Comparison of ENCODE assay signal across 8 cellular contexts in the genomic region with DNA sequence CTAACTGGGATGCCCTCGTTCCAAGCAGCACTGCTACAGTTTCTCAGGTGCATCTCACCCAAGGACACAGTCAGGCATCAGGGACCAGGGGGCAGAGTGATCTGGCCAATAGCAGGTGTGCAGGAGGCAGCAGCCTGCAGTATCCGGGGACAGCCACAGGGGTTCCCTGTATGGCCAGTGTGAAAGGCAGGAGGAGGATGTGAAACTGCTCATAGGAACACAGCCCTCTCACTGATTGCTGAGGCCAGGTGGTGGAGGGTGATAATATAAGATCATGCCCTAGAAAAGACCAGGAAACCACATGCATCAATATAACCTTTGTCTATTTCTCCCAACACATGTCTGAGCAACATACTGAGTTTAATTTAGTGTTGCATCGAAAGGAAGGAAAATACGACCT.
DNase-seq lines count a peak whose midpoint lies in the region; ATAC-seq and TF ChIP-seq lines count a peak whose summit lies in the region.

No MANE protein-coding gene starts in this region.

- DNase-seq in CD14-positive monocyte (ENCODE audit: low spot score): no peak
- DNase-seq in mucosa of descending colon: peak in 2 of 3 donors; percentile 8 to 23
- DNase-seq in stimulated activated CD4-positive, alpha-beta T cell treated with anti-CD3 and anti-CD28 coated beads, Interleukin-2, amount 100 ng/mL, for 48 hours: no peak
- DNase-seq in stomach: no peak
- DNase-seq in DMS114 treated with DMSO at 0.1 percent for 48 hours (lab: John Stamatoyannopoulos, UW; ENCODE audit: unreplicated experiment): no peak

- H3K36me3 Mint-ChIP-seq in CD14-positive monocyte: no peaks in the 10 kb centered on the region

- H3K27me3 ChIP-seq in OCI-LY3 (ENCODE audit: low read depth, low read length): no peaks in the 10 kb centered on the region
- no peaks in the 10 kb centered on the region for H3K27me3 ChIP-seq in stomach

- no peaks in the 10 kb centered on the region for H3K9me3 Mint-ChIP-seq in CD14-positive monocyte

- no peaks in the 10 kb centered on the region for H3K4me1 Mint-ChIP-seq in CD14-positive monocyte

- TF ChIP-seq CTCF in CD14-positive monocyte (IDR thresholded peaks at IDR 0.05): peak; percentile 29
- peak; percentile 72 for TF ChIP-seq CTCF in OCI-LY3 (IDR thresholded peaks at IDR 0.05; ENCODE audit: low read depth, low read length)
- TF ChIP-seq CTCF in mucosa of descending colon (IDR thresholded peaks at IDR 0.05): no peak
- no peak for TF ChIP-seq CTCF in stomach (IDR thresholded peaks at IDR 0.05)

- H3K27me3 Mint-ChIP-seq in CD14-positive monocyte (ENCODE audit: low read depth in 3 of 3): peaks cover 0 to 4% (median 2%) of the 10 kb centered on the region in 3 donors

- peak; percentile 100 for ATAC-seq in GM19035 (IDR thresholded peaks at IDR 0.05; ENCODE audit: unreplicated experiment)
- ATAC-seq in HG03045 (IDR thresholded peaks at IDR 0.05; ENCODE audit: unreplicated experiment): peak; percentile 100
- ATAC-seq in mucosa of descending colon: peak; percentile 46

- H3K36me3 ChIP-seq in OCI-LY3 (replicated peaks; ENCODE audit: low read depth, low read length) (no peaks in the 10 kb centered on the region), mucosa of descending colon (ENCODE audit: low read depth) (no peaks in the 10 kb centered on the region), stomach (no peaks in the 10 kb centered on the region)

- H3K4me2 ChIP-seq in OCI-LY3 (ENCODE audit: low read length): peak overlapping the region; percentile 69

- no peaks in the 10 kb centered on the region for H3K79me2 ChIP-seq in OCI-LY3 (ENCODE audit: low read length)

- no peak overlapping the region for H2AFZ ChIP-seq in OCI-LY3 (ENCODE audit: low read depth, low read length)

- H3K9ac ChIP-seq in OCI-LY3 (ENCODE audit: low read length): no peak overlapping the region

- 59 to 87% (median 69%) methylated on average over 3 to 4 of the region's 4 CpGs for WGBS in stomach, 5 donors

- intact Hi-C loops in CD14-positive monocyte (cut with micrococcal nuclease) (no loop called here), mucosa of descending colon (cut with DNase I, micrococcal nuclease) (no loop called here), stomach (cut with DNase I; ENCODE audit: low total_unique reads) (no loop called here)

- H3K4me3 ChIP-seq in OCI-LY3 (ENCODE audit: low read length) (peak overlapping the region; percentile 39), mucosa of descending colon (no peak overlapping the region), stomach (no peak overlapping the region)

- no peak for TF ChIP-seq EP300 in stomach (IDR thresholded peaks at IDR 0.05)

- no peak overlapping the region for H3K4me3 Mint-ChIP-seq in CD14-positive monocyte

- H3K9me3 ChIP-seq in OCI-LY3 (ENCODE audit: insufficient read depth, low read length): no peaks in the 10 kb centered on the region
- no peaks in the 10 kb centered on the region for H3K9me3 ChIP-seq in mucosa of descending colon
- H3K9me3 ChIP-seq in stomach: peaks cover 0 to 4% (median 2%) of the 10 kb centered on the region in 4 donors

- TF ChIP-seq POLR2A in stomach (IDR thresholded peaks at IDR 0.05): no peak

- no peak overlapping the region for H3K27ac ChIP-seq in OCI-LY3 (ENCODE audit: low read length)
- H3K27ac ChIP-seq in stomach: no peak overlapping the region

- no peak overlapping the region for H3K27ac Mint-ChIP-seq in CD14-positive monocyte

- peaks cover 21% of the 10 kb centered on the region for H3K4me1 ChIP-seq in OCI-LY3 (ENCODE audit: low read length)
- H3K4me1 ChIP-seq in mucosa of descending colon (ENCODE audit: low read depth): no peaks in the 10 kb centered on the region
- H3K4me1 ChIP-seq in stomach: no peaks in the 10 kb centered on the region

- no peaks in the 10 kb centered on the region for H4K20me1 ChIP-seq in OCI-LY3 (ENCODE audit: insufficient read depth, low read length)

Comparison
In these comparisons a context has a peak if more than half of its experiments do, and no peak if none do; other contexts are left out.
1. DNase-seq: peak in mucosa of descending colon (2 of 3); none in CD14-positive monocyte (single experiment), stimulated activated CD4-positive, alpha-beta T cell treated with anti-CD3 and anti-CD28 coated beads, Interleukin-2, amount 100 ng/mL, for 48 hours (0 of 2), stomach (single experiment) and DMS114 treated with DMSO at 0.1 percent for 48 hours (single experiment).
2. CTCF ChIP-seq: peak in CD14-positive monocyte (single experiment) and OCI-LY3 (single experiment); none in mucosa of descending colon (single experiment) and stomach (0 of 7).
3. ATAC-seq: peak in every context shown above with its lines; median percentile 100 in GM19035; 100 in HG03045; 46 in mucosa of descending colon.